In genomic region chr6:1388081-1388926, GRCh38 we compare ENCODE assay signal across 11 cellular contexts. TPM values are rescaled to one million over a fixed set of nuclear protein-coding genes. Genes with fewer than 3 reads are reported as not detected.
DNase-seq lines count a peak whose midpoint lies in the region; ATAC-seq and TF ChIP-seq lines count a peak whose summit lies in the region.
"Had no signal": no experiment of that assay in that cellular context is flagged by ENCODE, and none has a peak within 500 bp of the region (broad histone marks: within the 10 kb centered on the region; RNA-seq: fewer than 3 reads in every experiment).

No MANE protein-coding gene starts in this region.

- H3K9me3 Mint-ChIP-seq in activated naive CD4-positive, alpha-beta T cell treated with anti-CD3 and anti-CD28 coated beads, Interleukin-2, amount 50 U/mL, for 24 hours: no peaks in the 10 kb centered on the region
- no peaks in the 10 kb centered on the region for H3K9me3 Mint-ChIP-seq in activated naive CD8-positive, alpha-beta T cell (ENCODE audit: low read depth)
- H3K9me3 Mint-ChIP-seq: activated naive CD4-positive, alpha-beta T cell treated with anti-CD3 and anti-CD28 coated beads, Interleukin-2, amount 50 U/mL, for 72 hours had no signal

- no peak for TF ChIP-seq CTCF in left lung (IDR thresholded peaks at IDR 0.05)
- TF ChIP-seq CTCF in transverse colon (IDR thresholded peaks at IDR 0.05): no peak

- intact Hi-C loops in left lung (cut with DNase I) (loop anchor here in 1 of 2 donors (10.0 kb wide), 1 partner anchor 794 kb away; no protein-coding TSS in a partner anchor), transverse colon (cut with DNase I; ENCODE audit: low total_unique reads) (no loop called here)

- H3K4me1 Mint-ChIP-seq in activated naive CD4-positive, alpha-beta T cell treated with anti-CD3 and anti-CD28 coated beads, Interleukin-2, amount 50 U/mL, for 24 hours: peaks cover 29% of the 10 kb centered on the region
- H3K4me1 Mint-ChIP-seq in activated naive CD8-positive, alpha-beta T cell (ENCODE audit: low read depth): peaks cover 26% of the 10 kb centered on the region

- peak; percentile 4 for ATAC-seq in left lung

- no peak overlapping the region for H3K27ac Mint-ChIP-seq in activated naive CD4-positive, alpha-beta T cell treated with anti-CD3 and anti-CD28 coated beads, Interleukin-2, amount 50 U/mL, for 24 hours
- no peak overlapping the region for H3K27ac Mint-ChIP-seq in activated naive CD8-positive, alpha-beta T cell
- H3K27ac Mint-ChIP-seq: activated naive CD4-positive, alpha-beta T cell treated with anti-CD3 and anti-CD28 coated beads, Interleukin-2, amount 50 U/mL, for 72 hours had no signal

- no peak for TF ChIP-seq EP300 in transverse colon (IDR thresholded peaks at IDR 0.05; ENCODE audit: low read depth)

- H3K27me3 ChIP-seq in left lung: peaks cover 75 to 100% of the 10 kb centered on the region in 2 donors
- H3K27me3 ChIP-seq in transverse colon: peaks cover 97% of the 10 kb centered on the region

- H3K4me3 Mint-ChIP-seq in activated naive CD4-positive, alpha-beta T cell treated with anti-CD3 and anti-CD28 coated beads, Interleukin-2, amount 50 U/mL, for 24 hours: peak overlapping the region; percentile 78
- peak overlapping the region; percentile 79 for H3K4me3 Mint-ChIP-seq in activated naive CD8-positive, alpha-beta T cell

- H3K4me3 ChIP-seq in left lung (peak overlapping the region in 1 of 2 donors; percentile 31), transverse colon (peak overlapping the region; percentile 27 to 56 (median 47))

- no peak for DNase-seq in activated naive CD4-positive, alpha-beta T cell treated with anti-CD3 and anti-CD28 coated beads, Interleukin-2, amount 50 U/mL, for 16 hours
- DNase-seq in left lung: no peak
- DNase-seq in transverse colon: no peak
- DNase-seq in NAMALWA (ENCODE audit: low spot score): no peak
- DNase-seq in COLO668 (lab: John Stamatoyannopoulos, UW; ENCODE audit: unreplicated experiment): no peak
- DNase-seq in foreskin melanocyte: no peak
- DNase-seq: stimulated activated CD4-positive, alpha-beta T cell treated with anti-CD3 and anti-CD28 coated beads, Interleukin-4, amount 100 ng/mL, for 4 hours had no signal

- no peaks in the 10 kb centered on the region for H3K36me3 Mint-ChIP-seq in activated naive CD4-positive, alpha-beta T cell treated with anti-CD3 and anti-CD28 coated beads, Interleukin-2, amount 50 U/mL, for 24 hours
- H3K36me3 Mint-ChIP-seq in activated naive CD8-positive, alpha-beta T cell: no peaks in the 10 kb centered on the region
- H3K36me3 Mint-ChIP-seq: activated naive CD4-positive, alpha-beta T cell treated with anti-CD3 and anti-CD28 coated beads, Interleukin-2, amount 50 U/mL, for 72 hours had no signal

- H3K36me3 ChIP-seq in left lung: no peaks in the 10 kb centered on the region
- H3K36me3 ChIP-seq in transverse colon: no peaks in the 10 kb centered on the region

- H3K9me3 ChIP-seq in left lung: no peaks in the 10 kb centered on the region
- H3K9me3 ChIP-seq in transverse colon: no peaks in the 10 kb centered on the region

- H3K27ac ChIP-seq in left lung: peak overlapping the region; percentile 61 to 75
- peak overlapping the region; percentile 82 to 88 (median 86) for H3K27ac ChIP-seq in transverse colon

- H3K4me1 ChIP-seq in left lung (peaks cover under 1 to 34% of the 10 kb centered on the region in 2 donors), transverse colon (peaks cover 0 to 21% (median 9%) of the 10 kb centered on the region in 4 donors)

- in situ Hi-C loops in transverse colon (cut with MboI; ENCODE audit: low pct_ligation_motif_present in 1 of 4, low pct_unique_long_range_greater_than_20kb in 1 of 4, low sequenced_read_pairs in 3 of 4): loop anchor here in 2 of 4 donors (10.0 to 25.0 kb wide), 3 partner anchors 476 to 794 kb away; no protein-coding TSS in a partner anchor

- WGBS in transverse colon (ENCODE audit: low coverage in 1 of 2), 2 donors: 10 to 18% methylated on average over 7 to 21 of the region's 22 CpGs

- peak; percentile 29 for TF ChIP-seq POLR2A in transverse colon (IDR thresholded peaks at IDR 0.05)

- peaks cover 58% of the 10 kb centered on the region for H3K27me3 Mint-ChIP-seq in activated naive CD4-positive, alpha-beta T cell treated with anti-CD3 and anti-CD28 coated beads, Interleukin-2, amount 50 U/mL, for 24 hours
- H3K27me3 Mint-ChIP-seq in activated naive CD8-positive, alpha-beta T cell: peaks cover 42% of the 10 kb centered on the region

RNA-seq across cellular contexts. Expression of gene FOXF2, which starts 1.1 kb away (rescaled TPM):
- 10 to 100 TPM; 12.6 to 17.7 TPM for total RNA-seq in left lung
- total RNA-seq in transverse colon: 10 to 100 TPM in 3 of 4 donors, 1 to 10 TPM in 1; 9.0 to 45.2 (median 13.5) TPM
- total RNA-seq: activated naive CD4-positive, alpha-beta T cell treated with anti-CD3 and anti-CD28 coated beads, Interleukin-2, amount 50 U/mL, for 72 hours; LHCN-M2 had no signal
